ENCODE assay signal across 8 cellular contexts in the genomic region with DNA sequence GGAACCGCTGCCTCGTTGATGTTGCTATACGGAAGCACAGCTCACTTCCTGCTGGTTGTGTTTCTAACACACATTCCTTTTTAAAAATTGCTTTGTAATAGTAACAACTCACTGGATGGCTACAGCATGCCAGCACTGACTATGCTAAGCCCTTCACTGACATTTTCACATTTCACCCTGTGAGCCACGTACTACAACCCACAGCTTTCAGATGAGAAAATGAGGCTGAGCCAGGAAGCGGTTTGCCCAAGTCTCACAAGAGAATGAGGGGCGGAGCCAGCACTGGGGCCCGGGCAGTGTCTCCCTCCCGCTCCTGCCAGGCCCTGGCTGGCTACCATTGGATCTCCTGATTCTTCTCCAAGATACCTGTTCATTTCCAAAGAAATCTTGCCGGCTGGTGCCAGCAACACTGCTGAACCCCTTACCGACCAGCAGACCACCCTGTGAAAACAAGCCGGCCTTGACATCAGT. TPM values are rescaled to one million over a fixed set of nuclear protein-coding genes. Genes with fewer than 3 reads are reported as not detected.
DNase-seq lines count a peak whose midpoint lies in the region; ATAC-seq, FAIRE-seq and TF ChIP-seq lines count a peak whose summit lies in the region.

No MANE protein-coding gene starts in this region.

- H3K4me1 ChIP-seq in ACC112 (ENCODE audit: control insufficient read depth, insufficient read depth, low read length, unreplicated experiment) (peaks cover 7% of the 10 kb centered on the region), gastroesophageal sphincter (peaks cover 0 to 24% (median 10%) of the 10 kb centered on the region in 3 donors), upper lobe of right lung (peaks cover 18% of the 10 kb centered on the region)

- H3K9me3 ChIP-seq in gastroesophageal sphincter, result no peaks in the 10 kb centered on the region
- H3K9me3 ChIP-seq in upper lobe of right lung, result no peaks in the 10 kb centered on the region

- no peaks in the 10 kb centered on the region for H3K27me3 ChIP-seq in ACC112 (ENCODE audit: insufficient read depth, low read length)
- no peaks in the 10 kb centered on the region for H3K27me3 ChIP-seq in gastroesophageal sphincter
- no peaks in the 10 kb centered on the region for H3K27me3 ChIP-seq in upper lobe of right lung

- TF ChIP-seq CTCF in gastroesophageal sphincter (IDR thresholded peaks at IDR 0.05) (no peak), upper lobe of right lung (IDR thresholded peaks at IDR 0.05) (no peak)

- no peak for FAIRE-seq in RCC 7860 (lab: Jason Lieb, UNC)

- H2AFZ ChIP-seq in ACC112 (ENCODE audit: low read length, unreplicated experiment), result no peak overlapping the region

- H3K36me3 ChIP-seq in ACC112 (ENCODE audit: insufficient read depth, low read length) (no peaks in the 10 kb centered on the region), gastroesophageal sphincter (peaks cover 0 to 33% of the 10 kb centered on the region in 2 donors), upper lobe of right lung (peaks cover 21% of the 10 kb centered on the region)

- no peak for TF ChIP-seq EP300 in gastroesophageal sphincter (IDR thresholded peaks at IDR 0.05)

- 13 to 22% methylated on average over 6 to 9 of the region's 11 CpGs for WGBS in gastroesophageal sphincter (ENCODE audit: low coverage in 1 of 2), 2 donors

- H3K79me2 ChIP-seq in ACC112 (ENCODE audit: control insufficient read depth, insufficient read depth, low read length, unreplicated experiment), result no peaks in the 10 kb centered on the region

- no peak for TF ChIP-seq POLR2A in gastroesophageal sphincter (IDR thresholded peaks at IDR 0.05)

- peak; percentile 70 for ATAC-seq in GM18870 (IDR thresholded peaks at IDR 0.05; ENCODE audit: unreplicated experiment)
- ATAC-seq in HG03159 (IDR thresholded peaks at IDR 0.05; ENCODE audit: unreplicated experiment), result peak; percentile 82
- ATAC-seq in gastroesophageal sphincter, result peak; percentile 69
- ATAC-seq in upper lobe of right lung, result peak; percentile 87

- DNase-seq in RCC 7860 (ENCODE audit: low spot score), result peak; percentile 24
- peak; percentile 77 for DNase-seq in activated effector memory CD4-positive, alpha-beta T cell treated with Interleukin-2 at 50 U/mL for 16 hours
- DNase-seq in posterior vena cava (ENCODE audit: low spot score), result peak; percentile 89
- DNase-seq in upper lobe of right lung, result peak; percentile 84

- no peak overlapping the region for H3K4me3 ChIP-seq in ACC112 (ENCODE audit: low read depth, low read length)
- peak overlapping the region in 1 of 2 donors; percentile 13 for H3K4me3 ChIP-seq in gastroesophageal sphincter
- peak overlapping the region; percentile 26 for H3K4me3 ChIP-seq in upper lobe of right lung

- intact Hi-C loops in posterior vena cava (cut with DNase I) (no loop called here), upper lobe of right lung (cut with DNase I) (no loop called here)

- H3K27ac ChIP-seq in ACC112 (ENCODE audit: low read depth, low read length) (peak overlapping the region; percentile 17), gastroesophageal sphincter (peak overlapping the region in 3 of 4 donors; percentile 46 to 63 (median 48)), upper lobe of right lung (peak overlapping the region; percentile 68)

RNA-seq across cellular contexts. Expression of a gene that starts 38.3 kb away (rescaled TPM):
- 1 to 10 TPM in 3 of 4 donors, under 1 TPM in 1; 0.78 to 5.4 (median 2.9) TPM for total RNA-seq in gastroesophageal sphincter
- total RNA-seq in posterior vena cava, result 1 to 10 TPM; 3.0 to 4.1 TPM
- total RNA-seq in upper lobe of right lung, result 14.8 TPM

RNA-seq across cellular contexts. Expression of a gene that starts 51.6 kb away (rescaled TPM):
- total RNA-seq in gastroesophageal sphincter (10 to 100 TPM in 3 of 4 donors, 1 to 10 TPM in 1; 9.7 to 21.1 (median 12.0) TPM), posterior vena cava (1 to 10 TPM; 8.9 to 9.8 TPM), upper lobe of right lung (1.5 TPM)

Comparison
In these comparisons a context has a peak if more than half of its experiments do, and no peak if none do; other contexts are left out.
1. H3K27ac ChIP-seq: peak in every context shown above with its lines; median percentile 68 in upper lobe of right lung; 48 in gastroesophageal sphincter; 17 in ACC112.
2. DNase-seq: peak in every context shown above with its lines; median percentile 89 in posterior vena cava; 84 in upper lobe of right lung; 77 in activated effector memory CD4-positive, alpha-beta T cell treated with Interleukin-2 at 50 U/mL for 16 hours; 24 in RCC 7860.